Comparison of ENCODE assay signal across 21 cellular contexts in the genomic region with DNA sequence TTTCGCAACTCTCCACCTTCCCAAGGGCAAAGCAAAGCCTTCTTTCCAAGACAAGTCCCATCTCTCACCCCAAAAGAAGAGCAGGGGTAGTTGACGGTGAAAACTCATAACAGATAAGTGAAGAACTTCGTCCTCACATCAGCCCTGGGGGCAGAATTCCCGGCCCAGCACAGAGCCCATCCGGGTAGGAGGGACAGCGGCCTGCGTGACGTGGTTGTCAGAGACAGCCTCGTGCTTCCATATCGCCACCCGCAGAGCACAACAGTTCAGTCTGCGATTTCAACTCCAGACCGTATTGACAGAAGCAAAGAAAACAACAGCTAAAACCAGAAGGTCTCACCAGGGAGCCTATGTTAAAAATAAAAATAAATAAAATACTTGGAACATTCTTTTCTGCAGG.
"Had no signal": no experiment of that assay in that cellular context is flagged by ENCODE, and none has a peak within 500 bp of the region (broad histone marks: within the 10 kb centered on the region; RNA-seq: fewer than 3 reads in every experiment).

No MANE protein-coding gene starts in this region.

- H3K79me2 ChIP-seq: hepatocyte had no signal

- H3K27me3 ChIP-seq: hepatocyte, neutrophil had no signal

- ATAC-seq: effector memory CD8-positive, alpha-beta T cell; left colon; lower lobe of right lung; natural killer cell; stimulated activated naive CD8-positive, alpha-beta T cell treated with anti-CD3 and anti-CD28 coated beads, Interleukin-15, Interleukin-2, amounts not matched to agents 100 U/mL and 50 U/mL, for 24 hours had no signal

- H3K9me3 Mint-ChIP-seq: activated CD4-positive, alpha-beta memory T cell treated with anti-CD3 and anti-CD28 coated beads, Interleukin-2, amount 10 ng/mL, durations not matched to agents 7 days and 5 days; activated naive CD4-positive, alpha-beta T cell treated with anti-CD3 and anti-CD28 coated beads for 36 hours; activated T-cell treated with anti-CD3 and anti-CD28 coated beads, Interleukin-2, amount 50 U/mL, for 24 hours; brain; effector memory CD8-positive, alpha-beta T cell; natural killer cell; type B pancreatic cell had no signal

- H3K4me3 ChIP-seq: hepatocyte, lower lobe of right lung had no signal

- H3K36me3 ChIP-seq: lower lobe of right lung, neutrophil had no signal

- H2AFZ ChIP-seq: hepatocyte had no signal

- DNase-seq: activated CD4-positive, alpha-beta memory T cell treated with anti-CD3 and anti-CD28 coated beads, Interleukin-2, amount 10 ng/mL, durations not matched to agents 7 days and 5 days; activated CD4-positive, alpha-beta T cell treated with anti-CD3 and anti-CD28 coated beads for 48 hours; activated naive CD4-positive, alpha-beta T cell treated with anti-CD3 and anti-CD28 coated beads for 36 hours; activated T-cell treated with anti-CD3 and anti-CD28 coated beads, Interleukin-2, amount 50 U/mL, for 24 hours; cerebellar nuclear complex; dermis blood vessel endothelial cell; effector memory CD8-positive, alpha-beta T cell; left colon; lower lobe of right lung; natural killer cell; posterior cingulate gyrus; stimulated activated CD4-positive, alpha-beta T cell treated with anti-CD3 and anti-CD28 coated beads, Interleukin-12 subunit alpha, Interleukin-12 subunit beta, amount 100 ng/mL, for 4 hours; stimulated activated CD4-positive, alpha-beta T cell treated with anti-CD3 and anti-CD28 coated beads, Interleukin-1b, Interleukin-23, amount 100 ng/mL, for 48 hours; stimulated activated CD8-positive, alpha-beta memory T cell treated with anti-CD3 and anti-CD28 coated beads, Interleukin-4, amount 100 ng/mL, for 48 hours; stimulated activated naive CD8-positive, alpha-beta T cell treated with anti-CD3 and anti-CD28 coated beads, Interleukin-15, Interleukin-2, amounts not matched to agents 100 U/mL and 50 U/mL, for 24 hours; substantia nigra had no signal

- H3K9me3 ChIP-seq: lower lobe of right lung, neutrophil had no signal

- H3K27me3 Mint-ChIP-seq: activated CD4-positive, alpha-beta memory T cell treated with anti-CD3 and anti-CD28 coated beads, Interleukin-2, amount 10 ng/mL, durations not matched to agents 7 days and 5 days; activated T-cell treated with anti-CD3 and anti-CD28 coated beads, Interleukin-2, amount 50 U/mL, for 24 hours; effector memory CD8-positive, alpha-beta T cell; type B pancreatic cell had no signal

- H3K4me3 Mint-ChIP-seq: activated CD4-positive, alpha-beta memory T cell treated with anti-CD3 and anti-CD28 coated beads, Interleukin-2, amount 10 ng/mL, durations not matched to agents 7 days and 5 days; activated naive CD4-positive, alpha-beta T cell treated with anti-CD3 and anti-CD28 coated beads for 36 hours; activated T-cell treated with anti-CD3 and anti-CD28 coated beads, Interleukin-2, amount 50 U/mL, for 24 hours; brain; effector memory CD8-positive, alpha-beta T cell; natural killer cell; type B pancreatic cell; WTC11 had no signal

- H3K4me2 ChIP-seq: hepatocyte had no signal

- H3K27ac ChIP-seq: hepatocyte, lower lobe of right lung, neutrophil had no signal

- H3K36me3 Mint-ChIP-seq: brain, natural killer cell, type B pancreatic cell, WTC11 had no signal

- H3K27ac Mint-ChIP-seq: activated CD4-positive, alpha-beta memory T cell treated with anti-CD3 and anti-CD28 coated beads, Interleukin-2, amount 10 ng/mL, durations not matched to agents 7 days and 5 days; activated naive CD4-positive, alpha-beta T cell treated with anti-CD3 and anti-CD28 coated beads for 36 hours; activated T-cell treated with anti-CD3 and anti-CD28 coated beads, Interleukin-2, amount 50 U/mL, for 24 hours; brain; natural killer cell; type B pancreatic cell; WTC11 had no signal
